In genomic region chr2:133365117-133365516, GRCh38 we compare ENCODE assay signal across 21 cellular contexts.
"Had no signal": no experiment of that assay in that cellular context is flagged by ENCODE, and none has a peak within 500 bp of the region (broad histone marks: within the 10 kb centered on the region; RNA-seq: fewer than 3 reads in every experiment).

No MANE protein-coding gene starts in this region.

- H3K36me3 ChIP-seq: gastrocnemius medialis, left ventricle myocardium inferior, pancreas, thoracic aorta had no signal

- H3K4me3 Mint-ChIP-seq: activated CD8-positive, alpha-beta T cell treated with anti-CD3 and anti-CD28 coated beads for 36 hours; activated naive CD8-positive, alpha-beta T cell treated with anti-CD3 and anti-CD28 coated beads for 36 hours; activated T-cell treated with anti-CD3 and anti-CD28 coated beads, Interleukin-2, amount 50 U/mL, for 72 hours; nephron progenitor cell; stimulated activated naive CD8-positive, alpha-beta T cell treated with anti-CD3 and anti-CD28 coated beads, Interleukin-15, amount 100 ng/mL, for 72 hours; T-helper 2 cell treated with Interferon-gamma antibody and Interleukin-4, amounts not matched to agents 5 μg/mL and 100 μg/mL, for 36 hours had no signal

- H3K27ac ChIP-seq: gastrocnemius medialis, left ventricle myocardium inferior, pancreas, thoracic aorta had no signal

- ATAC-seq: activated CD8-positive, alpha-beta T cell treated with anti-CD3 and anti-CD28 coated beads for 36 hours; activated T-cell treated with anti-CD3 and anti-CD28 coated beads, Interleukin-2, amount 50 U/mL, for 72 hours; gastrocnemius medialis; pancreas; stimulated activated naive CD8-positive, alpha-beta T cell treated with anti-CD3 and anti-CD28 coated beads, Interleukin-15, amount 100 ng/mL, for 72 hours had no signal

- H3K4me3 ChIP-seq: gastrocnemius medialis, left ventricle myocardium inferior, pancreas, thoracic aorta had no signal

- H3K9me3 Mint-ChIP-seq: activated CD8-positive, alpha-beta T cell treated with anti-CD3 and anti-CD28 coated beads for 36 hours; nephron progenitor cell; T-helper 2 cell treated with Interferon-gamma antibody and Interleukin-4, amounts not matched to agents 5 μg/mL and 100 μg/mL, for 36 hours had no signal

- DNase-seq: activated CD8-positive, alpha-beta memory T cell treated with anti-CD3 and anti-CD28 coated beads, Interleukin-2, amount 50 U/mL, for 4 hours; activated CD8-positive, alpha-beta T cell treated with anti-CD3 and anti-CD28 coated beads for 36 hours; activated gamma-delta T cell treated with Interleukin-2 at 50 U/mL for 16 hours; activated naive CD8-positive, alpha-beta T cell treated with anti-CD3 and anti-CD28 coated beads for 36 hours; activated T-cell treated with anti-CD3 and anti-CD28 coated beads, Interleukin-2, amount 50 U/mL, for 72 hours; aorta; central memory CD4-positive, alpha-beta T cell; cortex of kidney; effector memory CD4-positive, alpha-beta T cell; erythroblast; gastrocnemius medialis; left ventricle myocardium inferior; mesendoderm; nephron progenitor cell; pancreas; stimulated activated CD4-positive, alpha-beta T cell treated with anti-CD3 and anti-CD28 coated beads, Interleukin-15, amount 100 ng/mL, for 24 hours; stimulated activated CD4-positive, alpha-beta T cell treated with anti-CD3 and anti-CD28 coated beads, Interleukin-4, amount 100 ng/mL, for 24 hours; stimulated activated naive CD8-positive, alpha-beta T cell treated with anti-CD3 and anti-CD28 coated beads, Interleukin-15, amount 100 ng/mL, for 72 hours; SW 1271 had no signal

- H3K9me3 ChIP-seq: gastrocnemius medialis, left ventricle myocardium inferior, pancreas, thoracic aorta had no signal

- H3K4me1 Mint-ChIP-seq: activated naive CD8-positive, alpha-beta T cell treated with anti-CD3 and anti-CD28 coated beads for 36 hours; stimulated activated naive CD8-positive, alpha-beta T cell treated with anti-CD3 and anti-CD28 coated beads, Interleukin-15, amount 100 ng/mL, for 72 hours had no signal

- H3K4me1 ChIP-seq: gastrocnemius medialis, pancreas had no signal

- H3K27me3 ChIP-seq: gastrocnemius medialis, pancreas had no signal

- H3K36me3 Mint-ChIP-seq: activated naive CD8-positive, alpha-beta T cell treated with anti-CD3 and anti-CD28 coated beads for 36 hours had no signal

- H3K27ac Mint-ChIP-seq: activated CD8-positive, alpha-beta T cell treated with anti-CD3 and anti-CD28 coated beads for 36 hours; activated naive CD8-positive, alpha-beta T cell treated with anti-CD3 and anti-CD28 coated beads for 36 hours; activated T-cell treated with anti-CD3 and anti-CD28 coated beads, Interleukin-2, amount 50 U/mL, for 72 hours; nephron progenitor cell; stimulated activated naive CD8-positive, alpha-beta T cell treated with anti-CD3 and anti-CD28 coated beads, Interleukin-15, amount 100 ng/mL, for 72 hours; T-helper 2 cell treated with Interferon-gamma antibody and Interleukin-4, amounts not matched to agents 5 μg/mL and 100 μg/mL, for 36 hours had no signal
